In the genomic region with DNA sequence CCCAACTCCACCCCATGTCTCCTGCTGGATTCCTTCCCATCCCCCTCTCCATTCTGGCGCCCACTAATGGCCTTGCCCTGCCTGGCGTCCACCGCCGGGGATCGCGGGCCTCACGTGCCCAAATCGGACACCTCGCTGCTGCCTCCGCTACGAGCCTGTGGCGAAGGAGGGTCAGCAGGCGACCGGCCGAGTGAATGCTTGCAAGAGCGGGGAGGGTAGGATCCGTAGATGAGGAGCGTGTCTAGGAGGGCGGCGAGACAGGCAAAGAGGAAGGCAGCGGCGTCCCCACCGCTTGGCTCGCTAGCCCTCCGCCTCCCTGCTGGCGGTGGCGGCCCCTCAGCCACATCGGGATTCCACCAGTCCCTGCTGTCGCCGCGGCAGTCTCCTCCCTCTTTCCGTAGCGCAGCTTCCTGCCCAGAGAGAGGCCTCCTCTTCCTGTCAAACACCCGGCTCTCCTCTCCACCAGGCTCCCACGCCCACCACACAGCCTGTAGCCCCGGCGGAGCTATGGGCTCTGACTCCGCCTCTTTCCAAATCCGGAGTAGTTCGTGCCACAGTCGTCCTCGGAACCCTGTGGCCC, we compare ENCODE assay signal across 8 cellular contexts. TPM values are rescaled to one million over a fixed set of nuclear protein-coding genes. Genes with fewer than 3 reads are reported as not detected.
DNase-seq lines count a peak whose midpoint lies in the region; ATAC-seq, FAIRE-seq and TF ChIP-seq lines count a peak whose summit lies in the region.

TSS of gene SPIN2B (minus strand) at position 387 of the 580 bp plus-strand sequence.

- H3K4me3 ChIP-seq in A549 (peak within 1 kb of the TSS; percentile 72), mammary epithelial cell (replicated peaks in 1 of 3; ENCODE audit: insufficient read depth in 1 of 3, low read depth in 2 of 3, low read length in 3 of 3) (peak within 1 kb of the TSS; percentile 57 to 73 (median 63))

- H3K9ac ChIP-seq in mammary epithelial cell (ENCODE audit: insufficient read depth, low read length), result peak within 1 kb of the TSS; percentile 45

- no TSS peak for BruUV-seq in mammary epithelial cell (replicated peaks; lab: Mats Ljungman, UMichigan)

- peak within 1 kb of the TSS; percentile 84 to 90 for H3K27ac ChIP-seq in A549
- H3K27ac ChIP-seq in VCaP, result peak within 1 kb of the TSS; percentile 68
- H3K27ac ChIP-seq in mammary epithelial cell (ENCODE audit: insufficient read depth, low read depth, low read length), result no peak within 1 kb of the TSS

- WGBS in A549 (ENCODE audit: missing lambda C conversion rate), result under 1% methylated on average over 18 of the region's 42 CpGs
- WGBS in mammary epithelial cell (ENCODE audit: low coverage, missing lambda C conversion rate), result 46% methylated on average over 12 of the region's 42 CpGs

- H3K9me3 ChIP-seq in A549, result no peaks in the 10 kb centered on the region
- no peaks in the 10 kb centered on the region for H3K9me3 ChIP-seq in mammary epithelial cell (replicated peaks; ENCODE audit: insufficient read depth, low read length)

- dilution Hi-C loops in mammary epithelial cell (cut with HindIII; ENCODE audit: low sequenced_read_pairs), result no loop called here

- peak; percentile 82 to 84 for DNase-seq in A549 (ENCODE audit: low read depth in 1 of 2, low spot score in 1 of 2)
- DNase-seq in NCI-H2196 (lab: John Stamatoyannopoulos, UW; ENCODE audit: unreplicated experiment), result peak; percentile 55
- peak; percentile 62 for DNase-seq in mammary epithelial cell
- DNase-seq in inferior parietal cortex (ENCODE audit: extremely low spot score), result peak; percentile 65
- DNase-seq in stimulated activated CD4-positive, alpha-beta T cell treated with anti-CD3 and anti-CD28 coated beads, Interleukin-12 subunit alpha, Interleukin-12 subunit beta, amount 100 ng/mL, for 24 hours (ENCODE audit: low read depth in 2 of 2), result peak; percentile 55 to 72

- H3K36me3 ChIP-seq in mammary epithelial cell (ENCODE audit: insufficient read depth, low read length), result no peaks in the 10 kb centered on the region

- intact Hi-C loops in mammary epithelial cell (cut with micrococcal nuclease), result no loop called here

- POLR2A ChIA-PET in A549 (lab: Yijun Ruan, JAX), result interaction anchor here (1.7 kb wide), 1 partner anchor 126 kb away, joined by 8 read pairs; the partner anchor contains the start of gene SPIN3

- TF ChIP-seq CTCF in A549 (IDR thresholded peaks at IDR 0.05) (no peak; the same call in 2 of the 3 replicates), VCaP (conservative IDR thresholded peaks at IDR 0.05) (peak; percentile 48), mammary epithelial cell (conservative IDR thresholded peaks at IDR 0.05 in 1 of 2, IDR thresholded peaks at IDR 0.05 in 1 of 2; ENCODE audit: extremely low read depth in 1 of 2, insufficient read depth in 1 of 2, low read depth in 1 of 2, low read length in 2 of 2) (no peak)

- no peaks in the 10 kb centered on the region for H4K20me1 ChIP-seq in mammary epithelial cell (ENCODE audit: insufficient read depth, low read length)

- no peak for TF ChIP-seq EP300 in A549 (IDR thresholded peaks at IDR 0.05)

- CTCF ChIA-PET in A549 (lab: Yijun Ruan, JAX) (no interaction called here), mammary epithelial cell (lab: Charles Lee; ENCODE audit: low non-redundant PET) (no interaction called here)

- TF ChIP-seq RAD21 in A549 (conservative IDR thresholded peaks at IDR 0.05 in 1 of 2, IDR thresholded peaks at IDR 0.05 in 1 of 2), result no peak

- no peaks in the 10 kb centered on the region for H3K27me3 ChIP-seq in mammary epithelial cell (ENCODE audit: insufficient read depth, low read length)

- peak; percentile 95 for TF ChIP-seq POLR2A in A549 (IDR thresholded peaks at IDR 0.05; ENCODE audit: low read length)

- H3K4me1 ChIP-seq in A549, result peaks cover 4% of the 10 kb centered on the region; the same call in 1 of the 3 replicates
- H3K4me1 ChIP-seq in mammary epithelial cell (ENCODE audit: insufficient read depth, low read length), result no peaks in the 10 kb centered on the region

- no peaks in the 10 kb centered on the region for H3K79me2 ChIP-seq in mammary epithelial cell (ENCODE audit: insufficient read depth, low read length)

- in situ Hi-C loops in mammary epithelial cell (cut with MboI; ENCODE audit: low sequenced_read_pairs in 2 of 2), result no loop called here

- H2AFZ ChIP-seq in mammary epithelial cell (ENCODE audit: low read depth, low read length), result peak within 1 kb of the TSS; percentile 85

- H3K4me2 ChIP-seq in A549, result peak within 1 kb of the TSS; percentile 90
- H3K4me2 ChIP-seq in mammary epithelial cell (ENCODE audit: insufficient read depth, low read depth, low read length), result peak within 1 kb of the TSS; percentile 70

- ATAC-seq in A549 (peak; percentile 100), GM18861 (IDR thresholded peaks at IDR 0.05; ENCODE audit: unreplicated experiment) (peak; percentile 99), HG03095 (IDR thresholded peaks at IDR 0.05; ENCODE audit: unreplicated experiment) (peak; percentile 100)

- FAIRE-seq in A549 (lab: Jason Lieb, UNC), result peak; percentile 43

TF ChIP-seq in A549, 52 proteins besides CTCF, POLR2A, EP300 and RAD21:
- TF ChIP-seq BCL3 (IDR thresholded peaks at IDR 0.05) (0 out of 3 replicates have a peak, but pooled peaks have one; percentile 14), CHD4 (IDR thresholded peaks at IDR 0.05; ENCODE audit: borderline replicate concordance) (no peak), TP53 (CRISPR knock-in tag; IDR thresholded peaks at IDR 0.05) (no peak), JUN (IDR thresholded peaks at IDR 0.05) (peak in 1 of 2 experiments; percentile 57; a peak in 1 of 5 replicates), USF2 (IDR thresholded peaks at IDR 0.05) (peak; percentile 46), PHF8 (IDR thresholded peaks at IDR 0.05; ENCODE audit: borderline replicate concordance, low read depth) (0 out of 2 replicates have a peak, but pooled peaks have one; percentile 34)
- TF ChIP-seq, protein P1, sequence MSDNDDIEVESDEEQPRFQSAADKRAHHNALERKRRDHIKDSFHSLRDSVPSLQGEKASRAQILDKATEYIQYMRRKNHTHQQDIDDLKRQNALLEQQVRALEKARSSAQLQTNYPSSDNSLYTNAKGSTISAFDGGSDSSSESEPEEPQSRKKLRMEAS (IDR thresholded peaks at IDR 0.05), result peak; percentile 18; the same call in 1 of the 2 replicates

RNA-seq across cellular contexts. Expression of gene SPIN2B, which starts in this region (rescaled TPM):
- 10.7 and 11.2 TPM in 2 replicates for polyA plus RNA-seq in A549 (2011; rRNA removed)
- polyA plus RNA-seq in A549 (2012; cell fraction: cytosol; rRNA removed), result 7.1 and 8.2 TPM in 2 replicates
- 8.8 and 10.8 TPM in 2 replicates for polyA plus RNA-seq in A549 (2012; cell fraction: nucleus; rRNA removed)
- polyA plus RNA-seq in A549 (2017; fragmentation: RNase III; extraction: RNeasy Plus Mini Kit Qiagen cat#74134 plus additional on column Dnase treatment), result 8.5 to 9.6 TPM (median 9.1 TPM) in 3 replicates
- polyA minus RNA-seq in A549 (2011; rRNA and poly(A)+ RNA removed), result 8.8 and 10.3 TPM in 2 replicates
- 1 to 10 TPM; 7.2 to 9.8 TPM for total RNA-seq in mammary epithelial cell
- polyA plus RNA-seq in mammary epithelial cell, result 5.0 TPM
- polyA minus RNA-seq in mammary epithelial cell, result not detected
